Comparison of ENCODE assay signal across 23 cellular contexts in the genomic region with DNA sequence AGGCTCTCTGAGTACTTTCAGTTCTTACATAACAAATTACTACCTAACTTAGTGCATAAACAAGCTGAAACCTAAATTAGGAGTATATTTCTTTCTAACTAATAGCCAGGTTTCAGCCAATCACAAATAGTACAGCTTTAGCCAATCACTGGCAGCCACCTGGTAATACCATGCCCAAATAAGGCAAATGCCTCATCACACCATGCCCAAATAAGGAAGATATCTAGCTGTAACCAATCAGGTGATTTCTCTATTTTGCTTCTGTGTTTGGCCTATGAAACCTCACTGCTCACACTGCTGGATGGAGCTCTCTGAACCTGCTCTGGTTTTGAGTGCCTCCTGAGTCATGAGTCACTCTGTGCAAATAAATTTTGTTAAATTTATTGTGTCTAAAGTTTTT.
A peak's percentile ranks its signal among the peaks of the same experiment; 100 is the strongest.
DNase-seq lines count a peak whose midpoint lies in the region; ATAC-seq and TF ChIP-seq lines count a peak whose summit lies in the region.
"Had no signal": no experiment of that assay in that cellular context is flagged by ENCODE, and none has a peak within 500 bp of the region (broad histone marks: within the 10 kb centered on the region; RNA-seq: fewer than 3 reads in every experiment).

No MANE protein-coding gene starts in this region.

- H3K36me3 Mint-ChIP-seq in activated T-helper 17 cell treated with anti-CD3 and anti-CD28 coated beads, Interleukin-2, amount 50 U/mL, for 72 hours (ENCODE audit: low read depth): no peaks in the 10 kb centered on the region
- H3K36me3 Mint-ChIP-seq: activated CD8-positive, alpha-beta memory T cell treated with anti-CD3 and anti-CD28 coated beads, Interleukin-2, amount 10 ng/mL, durations not matched to agents 7 days and 5 days; type B pancreatic cell; WTC11 had no signal

- RAD21 ChIA-PET in HCT116 (lab: Charles Lee; ENCODE audit: low non-redundant PET in 1 of 2, low total read pairs in 2 of 2, uncharacterized antibody in 2 of 2, unreplicated experiment in 2 of 2): no interaction called here

- no peaks in the 10 kb centered on the region for H3K4me1 ChIP-seq in HCT116 (ENCODE audit: control insufficient read depth in 1 of 2, insufficient read depth in 2 of 2, low read length in 2 of 2)
- H3K4me1 ChIP-seq: BE2C, Caco-2, esophagus muscularis mucosa, HAP-1, stomach had no signal

- peak; percentile 73 for ATAC-seq in stimulated activated naive CD8-positive, alpha-beta T cell treated with anti-CD3 and anti-CD28 coated beads, Interleukin-15, amount 100 ng/mL, for 72 hours
- ATAC-seq in stimulated activated naive CD8-positive, alpha-beta T cell treated with anti-CD3 and anti-CD28 coated beads, Interleukin-15, Interleukin-2, amounts not matched to agents 100 U/mL and 50 U/mL, for 24 hours: no peak
- ATAC-seq in HCT116: peak; percentile 50; the same call in 1 of the 2 replicates
- peak; percentile 88 for ATAC-seq in activated T-helper 17 cell treated with anti-CD3 and anti-CD28 coated beads, Interleukin-2, amount 50 U/mL, for 72 hours (replicated peaks)
- ATAC-seq: activated CD8-positive, alpha-beta memory T cell treated with anti-CD3 and anti-CD28 coated beads, Interleukin-2, amount 10 ng/mL, durations not matched to agents 7 days and 5 days; left colon; WTC11 had no signal

- no TSS peak for BruUV-seq in HCT116 (replicated peaks; lab: Mats Ljungman, UMichigan)

- no peaks in the 10 kb centered on the region for H3K9me2 ChIP-seq in HCT116 (ENCODE audit: insufficient read depth)

- no peak for DNase-seq in stimulated activated naive CD8-positive, alpha-beta T cell treated with anti-CD3 and anti-CD28 coated beads, Interleukin-15, amount 100 ng/mL, for 72 hours
- DNase-seq in stimulated activated naive CD8-positive, alpha-beta T cell treated with anti-CD3 and anti-CD28 coated beads, Interleukin-15, Interleukin-2, amounts not matched to agents 100 U/mL and 50 U/mL, for 24 hours: no peak
- no peak for DNase-seq in HCT116 (ENCODE audit: low read depth, low spot score)
- no peak for DNase-seq in GM20000 (ENCODE audit: low spot score)
- DNase-seq in NCI-H1417 treated with DMSO at 0.1 percent for 48 hours (lab: John Stamatoyannopoulos, UW): no peak
- DNase-seq in KG1 (lab: John Stamatoyannopoulos, UW): no peak
- DNase-seq: activated CD8-positive, alpha-beta memory T cell treated with anti-CD3 and anti-CD28 coated beads, Interleukin-2, amount 10 ng/mL, durations not matched to agents 7 days and 5 days; activated effector memory CD4-positive, alpha-beta T cell treated with anti-CD3 and anti-CD28 coated beads, Interleukin-2, amount 50 U/mL, for 16 hours; anterior cingulate cortex; BE2C; Caco-2; left colon; NCI-H146; NCI-H748 treated with DMSO at 0.1 percent for 48 hours; nephron progenitor cell; stimulated activated CD4-positive, alpha-beta T cell treated with anti-CD3 and anti-CD28 coated beads, Interleukin-2, amount 100 ng/mL, for 24 hours; stomach had no signal

- no peaks in the 10 kb centered on the region for H3K36me3 ChIP-seq in HCT116 (ENCODE audit: control insufficient read depth in 1 of 2, insufficient read depth in 2 of 2, low read length in 2 of 2)
- H3K36me3 ChIP-seq: BE2C, esophagus muscularis mucosa, HAP-1, stomach had no signal

- intact Hi-C loops in HCT116 (cut with micrococcal nuclease): no loop called here

- H3K9ac ChIP-seq in HCT116 (ENCODE audit: low read length): no peak overlapping the region

- POLR2A ChIA-PET in HCT116 (lab: Charles Lee): no interaction called here

- H4K20me1 ChIP-seq in HCT116 (ENCODE audit: insufficient read depth): no peaks in the 10 kb centered on the region

- H3K4me1 Mint-ChIP-seq in stimulated activated naive CD8-positive, alpha-beta T cell treated with anti-CD3 and anti-CD28 coated beads, Interleukin-15, amount 100 ng/mL, for 72 hours: peaks cover 16% of the 10 kb centered on the region
- H3K4me1 Mint-ChIP-seq in activated T-helper 17 cell treated with anti-CD3 and anti-CD28 coated beads, Interleukin-2, amount 50 U/mL, for 72 hours: peaks cover 12% of the 10 kb centered on the region
- H3K4me1 Mint-ChIP-seq: nephron progenitor cell had no signal

- H3K9me3 Mint-ChIP-seq in stimulated activated naive CD8-positive, alpha-beta T cell treated with anti-CD3 and anti-CD28 coated beads, Interleukin-15, amount 100 ng/mL, for 72 hours: peaks cover 0 to 5% of the 10 kb centered on the region in 2 donors
- no peaks in the 10 kb centered on the region for H3K9me3 Mint-ChIP-seq in activated T-helper 17 cell treated with anti-CD3 and anti-CD28 coated beads, Interleukin-2, amount 50 U/mL, for 72 hours
- H3K9me3 Mint-ChIP-seq: central memory CD8-positive, alpha-beta T cell; nephron progenitor cell had no signal

- H3K27me3 ChIP-seq in HCT116 (ENCODE audit: insufficient read depth, low read length): no peaks in the 10 kb centered on the region
- H3K27me3 ChIP-seq: BE2C, esophagus muscularis mucosa, stomach had no signal

- H3K27ac ChIP-seq in HCT116 (ENCODE audit: low read depth, low read length): no peak overlapping the region
- H3K27ac ChIP-seq: esophagus muscularis mucosa, stomach had no signal

- peaks cover 13% of the 10 kb centered on the region for H3K27me3 Mint-ChIP-seq in stimulated activated naive CD8-positive, alpha-beta T cell treated with anti-CD3 and anti-CD28 coated beads, Interleukin-15, amount 100 ng/mL, for 72 hours
- H3K27me3 Mint-ChIP-seq in activated T-helper 17 cell treated with anti-CD3 and anti-CD28 coated beads, Interleukin-2, amount 50 U/mL, for 72 hours: peaks cover 20% of the 10 kb centered on the region

- no peak overlapping the region for H2AFZ ChIP-seq in HCT116 (ENCODE audit: low read depth, low read length, poor library complexity, severe bottlenecking)

- no peaks in the 10 kb centered on the region for H3K79me2 ChIP-seq in HCT116 (ENCODE audit: insufficient read depth, low read length)

- CTCF ChIA-PET in HCT116 (lab: Charles Lee): no interaction called here

- no peak for TF ChIP-seq RAD21 in HCT116 (IDR thresholded peaks at IDR 0.05; ENCODE audit: low read depth)

- H3K4me3 Mint-ChIP-seq in stimulated activated naive CD8-positive, alpha-beta T cell treated with anti-CD3 and anti-CD28 coated beads, Interleukin-15, amount 100 ng/mL, for 72 hours: no peak overlapping the region
- H3K4me3 Mint-ChIP-seq in activated T-helper 17 cell treated with anti-CD3 and anti-CD28 coated beads, Interleukin-2, amount 50 U/mL, for 72 hours: no peak overlapping the region
- H3K4me3 Mint-ChIP-seq: activated CD8-positive, alpha-beta memory T cell treated with anti-CD3 and anti-CD28 coated beads, Interleukin-2, amount 10 ng/mL, durations not matched to agents 7 days and 5 days; central memory CD8-positive, alpha-beta T cell; nephron progenitor cell; type B pancreatic cell; WTC11 had no signal

- TF ChIP-seq POLR2A in HCT116 (IDR thresholded peaks at IDR 0.05; ENCODE audit: borderline replicate concordance, extremely low read depth, insufficient read depth, insufficient read length): no peak

- TF ChIP-seq CTCF in HCT116 (IDR thresholded peaks at IDR 0.05 in 2 of 3, conservative IDR thresholded peaks at IDR 0.05 in 1 of 3; ENCODE audit: borderline replicate concordance in 1 of 3, insufficient read depth in 1 of 3, low read depth in 2 of 3, low read length in 2 of 3) (no peak), GM20000 (IDR thresholded peaks at IDR 0.05; ENCODE audit: extremely low read depth, missing control alignments) (no peak)

- H3K4me3 ChIP-seq in HCT116 (replicated peaks in 1 of 2; ENCODE audit: low read depth in 1 of 2, low read length in 2 of 2): no peak overlapping the region
- H3K4me3 ChIP-seq: esophagus muscularis mucosa, HAP-1, stomach had no signal

- no peak overlapping the region for H3K27ac Mint-ChIP-seq in stimulated activated naive CD8-positive, alpha-beta T cell treated with anti-CD3 and anti-CD28 coated beads, Interleukin-15, amount 100 ng/mL, for 72 hours
- H3K27ac Mint-ChIP-seq in activated T-helper 17 cell treated with anti-CD3 and anti-CD28 coated beads, Interleukin-2, amount 50 U/mL, for 72 hours: no peak overlapping the region
- H3K27ac Mint-ChIP-seq: activated CD8-positive, alpha-beta memory T cell treated with anti-CD3 and anti-CD28 coated beads, Interleukin-2, amount 10 ng/mL, durations not matched to agents 7 days and 5 days; nephron progenitor cell; type B pancreatic cell; WTC11 had no signal

- no peaks in the 10 kb centered on the region for H3K9me3 ChIP-seq in HCT116 (ENCODE audit: control insufficient read depth in 1 of 2, insufficient read depth in 1 of 2, low read depth in 1 of 2, low read length in 2 of 2)
- H3K9me3 ChIP-seq: BE2C, Caco-2, esophagus muscularis mucosa, HAP-1, stomach had no signal

- H3K4me2 ChIP-seq in HCT116 (ENCODE audit: low read length): no peak overlapping the region

TF ChIP-seq in HCT116, 20 proteins besides CTCF, POLR2A, EP300 and RAD21:
- TF ChIP-seq SRF (IDR thresholded peaks at IDR 0.05; ENCODE audit: low read depth): peak; percentile 92
- no peak for TF ChIP-seq CEBPB (IDR thresholded peaks at IDR 0.05; ENCODE audit: low read depth)
